1 cellular context compared by ENCODE assay signal in the genomic region with DNA sequence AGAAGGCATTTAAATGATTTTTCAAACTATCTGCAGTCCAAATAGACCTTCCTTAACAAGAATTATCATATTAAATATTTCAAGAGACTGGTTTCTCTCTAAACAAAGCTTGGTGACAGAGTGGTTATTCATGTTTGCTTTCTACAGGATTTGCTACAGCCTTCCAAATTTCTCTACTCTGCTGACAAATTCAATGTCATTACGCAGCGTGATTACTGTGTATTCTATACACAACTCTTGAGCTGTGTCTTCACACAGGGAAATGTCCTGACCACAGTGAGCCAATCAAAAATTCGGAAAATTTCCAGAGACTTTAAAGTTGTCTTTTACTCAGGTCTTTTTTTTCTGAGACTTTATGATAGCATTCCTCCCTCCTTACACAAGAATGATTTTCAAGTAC.
TF ChIP-seq lines count a peak whose summit lies in the region.

No MANE protein-coding gene starts in this region.

TF ChIP-seq in GM23338, 12 proteins besides CTCF, POLR2A, EP300 and RAD21 (continued from another document):
- TF ChIP-seq CREB1 (CRISPR knock-in tag; IDR thresholded peaks at IDR 0.05; ENCODE audit: low read depth) (no peak), NANOG (IDR thresholded peaks at IDR 0.05; ENCODE audit: borderline replicate concordance) (no peak), JUNB (IDR thresholded peaks at IDR 0.05; ENCODE audit: unreplicated experiment) (no peak), POLR2AphosphoS5 (IDR thresholded peaks at IDR 0.05; ENCODE audit: low read depth) (no peak), EZH2 (IDR thresholded peaks at IDR 0.05; ENCODE audit: low read depth, unreplicated experiment) (no peak)
- TF ChIP-seq, protein P1, sequence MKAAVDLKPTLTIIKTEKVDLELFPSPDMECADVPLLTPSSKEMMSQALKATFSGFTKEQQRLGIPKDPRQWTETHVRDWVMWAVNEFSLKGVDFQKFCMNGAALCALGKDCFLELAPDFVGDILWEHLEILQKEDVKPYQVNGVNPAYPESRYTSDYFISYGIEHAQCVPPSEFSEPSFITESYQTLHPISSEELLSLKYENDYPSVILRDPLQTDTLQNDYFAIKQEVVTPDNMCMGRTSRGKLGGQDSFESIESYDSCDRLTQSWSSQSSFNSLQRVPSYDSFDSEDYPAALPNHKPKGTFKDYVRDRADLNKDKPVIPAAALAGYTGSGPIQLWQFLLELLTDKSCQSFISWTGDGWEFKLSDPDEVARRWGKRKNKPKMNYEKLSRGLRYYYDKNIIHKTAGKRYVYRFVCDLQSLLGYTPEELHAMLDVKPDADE (IDR thresholded peaks at IDR 0.05) = no peak
- TF ChIP-seq, protein P2, sequence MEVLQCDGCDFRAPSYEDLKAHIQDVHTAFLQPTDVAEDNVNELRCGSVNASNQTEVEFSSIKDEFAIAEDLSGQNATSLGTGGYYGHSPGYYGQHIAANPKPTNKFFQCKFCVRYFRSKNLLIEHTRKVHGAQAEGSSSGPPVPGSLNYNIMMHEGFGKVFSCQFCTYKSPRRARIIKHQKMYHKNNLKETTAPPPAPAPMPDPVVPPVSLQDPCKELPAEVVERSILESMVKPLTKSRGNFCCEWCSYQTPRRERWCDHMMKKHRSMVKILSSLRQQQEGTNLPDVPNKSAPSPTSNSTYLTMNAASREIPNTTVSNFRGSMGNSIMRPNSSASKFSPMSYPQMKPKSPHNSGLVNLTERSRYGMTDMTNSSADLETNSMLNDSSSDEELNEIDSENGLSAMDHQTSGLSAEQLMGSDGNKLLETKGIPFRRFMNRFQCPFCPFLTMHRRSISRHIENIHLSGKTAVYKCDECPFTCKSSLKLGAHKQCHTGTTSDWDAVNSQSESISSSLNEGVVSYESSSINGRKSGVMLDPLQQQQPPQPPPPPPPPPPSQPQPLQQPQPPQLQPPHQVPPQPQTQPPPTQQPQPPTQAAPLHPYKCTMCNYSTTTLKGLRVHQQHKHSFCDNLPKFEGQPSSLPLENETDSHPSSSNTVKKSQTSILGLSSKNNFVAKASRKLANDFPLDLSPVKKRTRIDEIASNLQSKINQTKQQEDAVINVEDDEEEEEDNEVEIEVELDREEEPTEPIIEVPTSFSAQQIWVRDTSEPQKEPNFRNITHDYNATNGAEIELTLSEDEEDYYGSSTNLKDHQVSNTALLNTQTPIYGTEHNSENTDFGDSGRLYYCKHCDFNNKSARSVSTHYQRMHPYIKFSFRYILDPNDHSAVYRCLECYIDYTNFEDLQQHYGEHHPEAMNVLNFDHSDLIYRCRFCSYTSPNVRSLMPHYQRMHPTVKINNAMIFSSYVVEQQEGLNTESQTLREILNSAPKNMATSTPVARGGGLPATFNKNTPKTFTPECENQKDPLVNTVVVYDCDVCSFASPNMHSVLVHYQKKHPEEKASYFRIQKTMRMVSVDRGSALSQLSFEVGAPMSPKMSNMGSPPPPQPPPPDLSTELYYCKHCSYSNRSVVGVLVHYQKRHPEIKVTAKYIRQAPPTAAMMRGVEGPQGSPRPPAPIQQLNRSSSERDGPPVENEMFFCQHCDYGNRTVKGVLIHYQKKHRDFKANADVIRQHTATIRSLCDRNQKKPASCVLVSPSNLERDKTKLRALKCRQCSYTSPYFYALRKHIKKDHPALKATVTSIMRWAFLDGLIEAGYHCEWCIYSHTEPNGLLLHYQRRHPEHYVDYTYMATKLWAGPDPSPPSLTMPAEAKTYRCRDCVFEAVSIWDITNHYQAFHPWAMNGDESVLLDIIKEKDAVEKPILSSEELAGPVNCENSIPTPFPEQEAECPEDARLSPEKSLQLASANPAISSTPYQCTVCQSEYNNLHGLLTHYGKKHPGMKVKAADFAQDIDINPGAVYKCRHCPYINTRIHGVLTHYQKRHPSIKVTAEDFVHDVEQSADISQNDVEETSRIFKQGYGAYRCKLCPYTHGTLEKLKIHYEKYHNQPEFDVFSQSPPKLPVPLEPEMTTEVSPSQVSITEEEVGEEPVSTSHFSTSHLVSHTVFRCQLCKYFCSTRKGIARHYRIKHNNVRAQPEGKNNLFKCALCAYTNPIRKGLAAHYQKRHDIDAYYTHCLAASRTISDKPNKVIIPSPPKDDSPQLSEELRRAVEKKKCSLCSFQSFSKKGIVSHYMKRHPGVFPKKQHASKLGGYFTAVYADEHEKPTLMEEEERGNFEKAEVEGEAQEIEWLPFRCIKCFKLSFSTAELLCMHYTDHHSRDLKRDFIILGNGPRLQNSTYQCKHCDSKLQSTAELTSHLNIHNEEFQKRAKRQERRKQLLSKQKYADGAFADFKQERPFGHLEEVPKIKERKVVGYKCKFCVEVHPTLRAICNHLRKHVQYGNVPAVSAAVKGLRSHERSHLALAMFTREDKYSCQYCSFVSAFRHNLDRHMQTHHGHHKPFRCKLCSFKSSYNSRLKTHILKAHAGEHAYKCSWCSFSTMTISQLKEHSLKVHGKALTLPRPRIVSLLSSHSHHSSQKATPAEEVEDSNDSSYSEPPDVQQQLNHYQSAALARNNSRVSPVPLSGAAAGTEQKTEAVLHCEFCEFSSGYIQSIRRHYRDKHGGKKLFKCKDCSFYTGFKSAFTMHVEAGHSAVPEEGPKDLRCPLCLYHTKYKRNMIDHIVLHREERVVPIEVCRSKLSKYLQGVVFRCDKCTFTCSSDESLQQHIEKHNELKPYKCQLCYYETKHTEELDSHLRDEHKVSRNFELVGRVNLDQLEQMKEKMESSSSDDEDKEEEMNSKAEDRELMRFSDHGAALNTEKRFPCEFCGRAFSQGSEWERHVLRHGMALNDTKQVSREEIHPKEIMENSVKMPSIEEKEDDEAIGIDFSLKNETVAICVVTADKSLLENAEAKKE (CRISPR knock-in tag; IDR thresholded peaks at IDR 0.05) = no peak
